In the genomic region with DNA sequence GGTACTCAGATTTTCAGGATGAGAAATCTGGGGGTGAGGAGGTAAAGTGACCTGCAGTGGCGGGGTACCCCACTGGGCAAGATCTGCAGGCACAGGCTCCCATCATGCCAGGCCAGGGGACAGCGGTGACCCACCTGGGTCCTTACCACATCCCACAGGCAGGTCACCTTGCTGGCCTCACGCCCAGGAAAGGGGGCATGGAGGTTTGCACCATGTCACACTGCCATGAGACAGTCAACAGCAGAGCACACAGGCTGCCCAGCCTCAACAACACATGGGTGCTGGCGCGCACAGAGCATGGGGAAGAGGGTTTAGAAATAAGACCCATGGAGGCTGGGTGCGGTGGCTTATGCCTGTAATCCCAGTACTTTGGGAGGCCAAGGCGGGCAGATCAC, we compare ENCODE assay signal across 21 cellular contexts. TPM values are rescaled to one million over a fixed set of nuclear protein-coding genes. Genes with fewer than 3 reads are reported as not detected.
"Had no signal": no experiment of that assay in that cellular context is flagged by ENCODE, and none has a peak within 500 bp of the region (broad histone marks: within the 10 kb centered on the region; RNA-seq: fewer than 3 reads in every experiment).

No MANE protein-coding gene starts in this region.

- H3K36me3 Mint-ChIP-seq: activated CD4-positive, alpha-beta memory T cell treated with anti-CD3 and anti-CD28 coated beads for 36 hours; activated naive CD8-positive, alpha-beta T cell; immature natural killer cell; T-cell; WTC11 had no signal

- DNase-seq: activated CD4-positive, alpha-beta memory T cell treated with anti-CD3 and anti-CD28 coated beads for 36 hours; activated CD4-positive, alpha-beta T cell treated with anti-CD3 and anti-CD28 coated beads for 36 hours; activated gamma-delta T cell treated with Interleukin-2 at 50 U/mL for 16 hours; activated T-cell treated with anti-CD3 and anti-CD28 coated beads for 4 hours; effector CD8-positive, alpha-beta T cell; foreskin fibroblast; immature natural killer cell; kidney glomerular epithelial cell; midbrain; nucleus accumbens; stimulated activated CD4-positive, alpha-beta T cell treated with anti-CD3 and anti-CD28 coated beads, Interleukin-2, amount 100 ng/mL, for 24 hours; stimulated activated naive CD8-positive, alpha-beta T cell treated with anti-CD3 and anti-CD28 coated beads, Interleukin-15, amount 100 ng/mL, for 72 hours; T-cell; testis; upper lobe of right lung had no signal

- H3K9me3 Mint-ChIP-seq: activated CD4-positive, alpha-beta memory T cell treated with anti-CD3 and anti-CD28 coated beads for 36 hours; activated T-helper 1 cell treated with anti-CD3 and anti-CD28 coated beads, Interleukin-12 subunit alpha, Interleukin-12 subunit beta, Interleukin-2, Interleukin-4 antibody, amounts not matched to agents 30 ng/mL and 10 ng/mL and 1 ng/mL, durations not matched to agents 14 hours and 24 hours and 36 hours; dendritic cell treated with granulocyte-macrophage colony-stimulating factor and Interleukin-4, amounts not matched to agents 40 ng/mL and 50 ng/mL, for 4 days; immature natural killer cell; nephron; stimulated activated naive CD8-positive, alpha-beta T cell treated with anti-CD3 and anti-CD28 coated beads, Interleukin-15, amount 100 ng/mL, for 72 hours; T-cell; WTC11 had no signal

- H3K4me3 Mint-ChIP-seq: activated CD4-positive, alpha-beta memory T cell treated with anti-CD3 and anti-CD28 coated beads for 36 hours; activated CD4-positive, alpha-beta T cell treated with anti-CD3 and anti-CD28 coated beads for 36 hours; activated naive CD8-positive, alpha-beta T cell; activated T-helper 1 cell treated with anti-CD3 and anti-CD28 coated beads, Interleukin-12 subunit alpha, Interleukin-12 subunit beta, Interleukin-2, Interleukin-4 antibody, amounts not matched to agents 30 ng/mL and 10 ng/mL and 1 ng/mL, durations not matched to agents 14 hours and 24 hours and 36 hours; dendritic cell treated with granulocyte-macrophage colony-stimulating factor and Interleukin-4, amounts not matched to agents 40 ng/mL and 50 ng/mL, for 4 days; immature natural killer cell; nephron; stimulated activated naive CD8-positive, alpha-beta T cell treated with anti-CD3 and anti-CD28 coated beads, Interleukin-15, amount 100 ng/mL, for 72 hours; T-cell; WTC11 had no signal

- H3K36me3 ChIP-seq: upper lobe of right lung had no signal

- H3K4me1 Mint-ChIP-seq: immature natural killer cell; stimulated activated naive CD8-positive, alpha-beta T cell treated with anti-CD3 and anti-CD28 coated beads, Interleukin-15, amount 100 ng/mL, for 72 hours; T-cell had no signal

- H3K27me3 ChIP-seq: testis, upper lobe of right lung had no signal

- H3K9me3 ChIP-seq: testis, upper lobe of right lung had no signal

- H3K4me3 ChIP-seq: testis, upper lobe of right lung had no signal

- H3K27ac Mint-ChIP-seq: activated CD4-positive, alpha-beta memory T cell treated with anti-CD3 and anti-CD28 coated beads for 36 hours; activated CD4-positive, alpha-beta T cell treated with anti-CD3 and anti-CD28 coated beads for 36 hours; activated naive CD8-positive, alpha-beta T cell; activated T-helper 1 cell treated with anti-CD3 and anti-CD28 coated beads, Interleukin-12 subunit alpha, Interleukin-12 subunit beta, Interleukin-2, Interleukin-4 antibody, amounts not matched to agents 30 ng/mL and 10 ng/mL and 1 ng/mL, durations not matched to agents 14 hours and 24 hours and 36 hours; dendritic cell treated with granulocyte-macrophage colony-stimulating factor and Interleukin-4, amounts not matched to agents 40 ng/mL and 50 ng/mL, for 4 days; immature natural killer cell; nephron; stimulated activated naive CD8-positive, alpha-beta T cell treated with anti-CD3 and anti-CD28 coated beads, Interleukin-15, amount 100 ng/mL, for 72 hours; T-cell; WTC11 had no signal

- H3K27ac ChIP-seq: testis, upper lobe of right lung had no signal

- ATAC-seq: activated CD4-positive, alpha-beta T cell treated with anti-CD3 and anti-CD28 coated beads for 36 hours; SK-N-SH treated with all-trans-retinoic acid at 6 μM for 48 hours; T-cell; upper lobe of right lung; WTC11 had no signal

RNA-seq across cellular contexts. Expression of a gene that starts 0.9 kb away (rescaled TPM):
- total RNA-seq: activated T-helper 1 cell treated with anti-CD3 and anti-CD28 coated beads, Interleukin-12 subunit alpha, Interleukin-12 subunit beta, Interleukin-2, Interleukin-4 antibody, amounts not matched to agents 30 ng/mL and 10 ng/mL and 1 ng/mL, durations not matched to agents 14 hours and 24 hours and 36 hours had no signal
